1 cellular context compared by ENCODE assay signal in the genomic region with DNA sequence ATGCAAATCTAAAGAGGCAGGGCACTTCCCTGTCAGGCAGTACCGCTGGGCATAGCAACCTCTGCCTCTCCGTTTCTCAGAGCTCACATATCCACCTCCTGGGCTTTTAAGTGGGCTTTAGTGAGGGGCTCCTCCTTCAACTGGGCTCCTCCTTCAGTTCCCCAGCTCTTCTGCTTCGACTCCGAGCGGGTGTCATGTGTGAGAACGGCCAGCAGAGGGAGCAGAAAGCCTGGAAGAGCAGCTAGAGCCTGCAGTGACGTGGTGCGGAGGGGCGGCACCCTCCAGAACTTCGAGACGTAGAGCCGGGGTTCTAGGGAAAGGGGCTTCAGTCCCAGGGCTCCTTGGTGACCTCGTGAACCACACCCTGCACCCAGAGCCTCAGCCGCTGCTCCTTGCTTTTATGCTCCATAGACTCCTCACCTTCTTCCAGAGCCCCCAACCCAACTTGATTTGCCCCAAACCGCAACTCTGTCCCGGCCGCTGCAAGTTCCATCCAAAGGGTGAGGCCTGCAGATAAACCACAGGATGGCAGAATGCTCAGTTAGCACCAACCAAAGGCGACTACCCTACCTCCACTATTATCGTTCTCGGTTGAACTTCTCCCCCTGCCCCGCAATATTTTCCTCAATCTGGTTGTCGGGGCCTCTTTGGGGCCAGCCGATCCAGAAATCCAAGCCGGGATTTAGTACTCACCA.
TF ChIP-seq lines count a peak whose summit lies in the region.

No MANE protein-coding gene starts in this region.

TF ChIP-seq in K562, 482 proteins besides CTCF, POLR2A, EP300 and RAD21 (continues in another document):
- TF ChIP-seq ZBTB7A (IDR thresholded peaks at IDR 0.05; ENCODE audit: borderline replicate concordance, control insufficient read depth, low read depth, low read length): peak; percentile 55; the same call in 1 of the 2 replicates
- TF ChIP-seq NR2C1 (IDR thresholded peaks at IDR 0.05): peak; percentile 28; the same call in 1 of the 2 replicates
- no peak for TF ChIP-seq NR2C1 (tag; IDR thresholded peaks at IDR 0.05)
- TF ChIP-seq RB1 (IDR thresholded peaks at IDR 0.05; ENCODE audit: low read depth): peak; percentile 45; the same call in 1 of the 2 replicates
- 0 out of 2 replicates have a peak, but pooled peaks have one; percentile 27 for TF ChIP-seq GATAD2A (IDR thresholded peaks at IDR 0.05)
- TF ChIP-seq, protein P1, sequence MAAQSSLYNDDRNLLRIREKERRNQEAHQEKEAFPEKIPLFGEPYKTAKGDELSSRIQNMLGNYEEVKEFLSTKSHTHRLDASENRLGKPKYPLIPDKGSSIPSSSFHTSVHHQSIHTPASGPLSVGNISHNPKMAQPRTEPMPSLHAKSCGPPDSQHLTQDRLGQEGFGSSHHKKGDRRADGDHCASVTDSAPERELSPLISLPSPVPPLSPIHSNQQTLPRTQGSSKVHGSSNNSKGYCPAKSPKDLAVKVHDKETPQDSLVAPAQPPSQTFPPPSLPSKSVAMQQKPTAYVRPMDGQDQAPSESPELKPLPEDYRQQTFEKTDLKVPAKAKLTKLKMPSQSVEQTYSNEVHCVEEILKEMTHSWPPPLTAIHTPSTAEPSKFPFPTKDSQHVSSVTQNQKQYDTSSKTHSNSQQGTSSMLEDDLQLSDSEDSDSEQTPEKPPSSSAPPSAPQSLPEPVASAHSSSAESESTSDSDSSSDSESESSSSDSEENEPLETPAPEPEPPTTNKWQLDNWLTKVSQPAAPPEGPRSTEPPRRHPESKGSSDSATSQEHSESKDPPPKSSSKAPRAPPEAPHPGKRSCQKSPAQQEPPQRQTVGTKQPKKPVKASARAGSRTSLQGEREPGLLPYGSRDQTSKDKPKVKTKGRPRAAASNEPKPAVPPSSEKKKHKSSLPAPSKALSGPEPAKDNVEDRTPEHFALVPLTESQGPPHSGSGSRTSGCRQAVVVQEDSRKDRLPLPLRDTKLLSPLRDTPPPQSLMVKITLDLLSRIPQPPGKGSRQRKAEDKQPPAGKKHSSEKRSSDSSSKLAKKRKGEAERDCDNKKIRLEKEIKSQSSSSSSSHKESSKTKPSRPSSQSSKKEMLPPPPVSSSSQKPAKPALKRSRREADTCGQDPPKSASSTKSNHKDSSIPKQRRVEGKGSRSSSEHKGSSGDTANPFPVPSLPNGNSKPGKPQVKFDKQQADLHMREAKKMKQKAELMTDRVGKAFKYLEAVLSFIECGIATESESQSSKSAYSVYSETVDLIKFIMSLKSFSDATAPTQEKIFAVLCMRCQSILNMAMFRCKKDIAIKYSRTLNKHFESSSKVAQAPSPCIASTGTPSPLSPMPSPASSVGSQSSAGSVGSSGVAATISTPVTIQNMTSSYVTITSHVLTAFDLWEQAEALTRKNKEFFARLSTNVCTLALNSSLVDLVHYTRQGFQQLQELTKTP (IDR thresholded peaks at IDR 0.05; ENCODE audit: low read depth in 1 of 2, partially characterized antibody in 2 of 2): peak; percentile 3 to 68
- TF ChIP-seq NFIC (IDR thresholded peaks at IDR 0.05): peak; percentile 33; the same call in 1 of the 2 replicates
- peak; percentile 57; the same call in 1 of the 2 replicates for TF ChIP-seq CBX1 (IDR thresholded peaks at IDR 0.05; ENCODE audit: low read depth)
- TF ChIP-seq, protein P2, sequence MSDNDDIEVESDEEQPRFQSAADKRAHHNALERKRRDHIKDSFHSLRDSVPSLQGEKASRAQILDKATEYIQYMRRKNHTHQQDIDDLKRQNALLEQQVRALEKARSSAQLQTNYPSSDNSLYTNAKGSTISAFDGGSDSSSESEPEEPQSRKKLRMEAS (CRISPR knock-in tag; IDR thresholded peaks at IDR 0.05): peak; percentile 57
- TF ChIP-seq NEUROD1 (IDR thresholded peaks at IDR 0.05; ENCODE audit: borderline replicate concordance, low read depth, low read length, partially characterized antibody): peak; percentile 96
- TF ChIP-seq EZH2 (IDR thresholded peaks at IDR 0.05; ENCODE audit: borderline replicate concordance, low read depth, low read length): no peak
- TF ChIP-seq ARNT (IDR thresholded peaks at IDR 0.05): 0 out of 4 replicates have a peak, but pooled peaks of 1 of the 2 experiments have one; percentile 55
- TF ChIP-seq, protein P3, sequence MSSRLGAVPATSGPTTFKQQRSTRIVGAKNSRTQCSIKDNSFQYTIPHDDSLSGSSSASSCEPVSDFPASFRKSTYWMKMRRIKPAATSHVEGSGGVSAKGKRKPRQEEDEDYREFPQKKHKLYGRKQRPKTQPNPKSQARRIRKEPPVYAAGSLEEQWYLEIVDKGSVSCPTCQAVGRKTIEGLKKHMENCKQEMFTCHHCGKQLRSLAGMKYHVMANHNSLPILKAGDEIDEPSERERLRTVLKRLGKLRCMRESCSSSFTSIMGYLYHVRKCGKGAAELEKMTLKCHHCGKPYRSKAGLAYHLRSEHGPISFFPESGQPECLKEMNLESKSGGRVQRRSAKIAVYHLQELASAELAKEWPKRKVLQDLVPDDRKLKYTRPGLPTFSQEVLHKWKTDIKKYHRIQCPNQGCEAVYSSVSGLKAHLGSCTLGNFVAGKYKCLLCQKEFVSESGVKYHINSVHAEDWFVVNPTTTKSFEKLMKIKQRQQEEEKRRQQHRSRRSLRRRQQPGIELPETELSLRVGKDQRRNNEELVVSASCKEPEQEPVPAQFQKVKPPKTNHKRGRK (tag; IDR thresholded peaks at IDR 0.05): no peak
- peak; percentile 76 for TF ChIP-seq POLR2B (IDR thresholded peaks at IDR 0.05; ENCODE audit: low read depth, partially characterized antibody)
- no peak for TF ChIP-seq NFYB (IDR thresholded peaks at IDR 0.05; ENCODE audit: extremely low read depth, insufficient read length)
- TF ChIP-seq MCM3 (IDR thresholded peaks at IDR 0.05): no peak
- no peak for TF ChIP-seq ZNF589 (CRISPR knock-in tag; IDR thresholded peaks at IDR 0.05; ENCODE audit: low read depth)
- peak; percentile 40 for TF ChIP-seq MYC (IDR thresholded peaks at IDR 0.05; ENCODE audit: low read depth, low read length)
- no peak for TF ChIP-seq MYC (CRISPR knock-in tag; IDR thresholded peaks at IDR 0.05; ENCODE audit: borderline replicate concordance, low read depth)
- TF ChIP-seq HLTF (IDR thresholded peaks at IDR 0.05): 0 out of 2 replicates have a peak, but pooled peaks have one; percentile 21
- TF ChIP-seq MYNN (IDR thresholded peaks at IDR 0.05): peak; percentile 84; the same call in 1 of the 2 replicates
- no peak for TF ChIP-seq MYNN (CRISPR knock-in tag; IDR thresholded peaks at IDR 0.05)
- TF ChIP-seq, protein P4, sequence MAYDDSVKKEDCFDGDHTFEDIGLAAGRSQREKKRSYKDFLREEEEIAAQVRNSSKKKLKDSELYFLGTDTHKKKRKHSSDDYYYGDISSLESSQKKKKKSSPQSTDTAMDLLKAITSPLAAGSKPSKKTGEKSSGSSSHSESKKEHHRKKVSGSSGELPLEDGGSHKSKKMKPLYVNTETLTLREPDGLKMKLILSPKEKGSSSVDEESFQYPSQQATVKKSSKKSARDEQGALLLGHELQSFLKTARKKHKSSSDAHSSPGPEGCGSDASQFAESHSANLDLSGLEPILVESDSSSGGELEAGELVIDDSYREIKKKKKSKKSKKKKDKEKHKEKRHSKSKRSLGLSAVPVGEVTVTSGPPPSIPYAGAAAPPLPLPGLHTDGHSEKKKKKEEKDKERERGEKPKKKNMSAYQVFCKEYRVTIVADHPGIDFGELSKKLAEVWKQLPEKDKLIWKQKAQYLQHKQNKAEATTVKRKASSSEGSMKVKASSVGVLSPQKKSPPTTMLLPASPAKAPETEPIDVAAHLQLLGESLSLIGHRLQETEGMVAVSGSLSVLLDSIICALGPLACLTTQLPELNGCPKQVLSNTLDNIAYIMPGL (CRISPR knock-in tag; IDR thresholded peaks at IDR 0.05): peak; percentile 45; the same call in 1 of the 2 replicates
- TF ChIP-seq, protein P5, sequence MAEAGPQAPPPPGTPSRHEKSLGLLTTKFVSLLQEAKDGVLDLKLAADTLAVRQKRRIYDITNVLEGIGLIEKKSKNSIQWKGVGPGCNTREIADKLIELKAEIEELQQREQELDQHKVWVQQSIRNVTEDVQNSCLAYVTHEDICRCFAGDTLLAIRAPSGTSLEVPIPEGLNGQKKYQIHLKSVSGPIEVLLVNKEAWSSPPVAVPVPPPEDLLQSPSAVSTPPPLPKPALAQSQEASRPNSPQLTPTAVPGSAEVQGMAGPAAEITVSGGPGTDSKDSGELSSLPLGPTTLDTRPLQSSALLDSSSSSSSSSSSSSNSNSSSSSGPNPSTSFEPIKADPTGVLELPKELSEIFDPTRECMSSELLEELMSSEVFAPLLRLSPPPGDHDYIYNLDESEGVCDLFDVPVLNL (CRISPR knock-in tag; IDR thresholded peaks at IDR 0.05; ENCODE audit: low read depth): peak; percentile 58; the same call in 1 of the 2 replicates
- TF ChIP-seq, protein P6, sequence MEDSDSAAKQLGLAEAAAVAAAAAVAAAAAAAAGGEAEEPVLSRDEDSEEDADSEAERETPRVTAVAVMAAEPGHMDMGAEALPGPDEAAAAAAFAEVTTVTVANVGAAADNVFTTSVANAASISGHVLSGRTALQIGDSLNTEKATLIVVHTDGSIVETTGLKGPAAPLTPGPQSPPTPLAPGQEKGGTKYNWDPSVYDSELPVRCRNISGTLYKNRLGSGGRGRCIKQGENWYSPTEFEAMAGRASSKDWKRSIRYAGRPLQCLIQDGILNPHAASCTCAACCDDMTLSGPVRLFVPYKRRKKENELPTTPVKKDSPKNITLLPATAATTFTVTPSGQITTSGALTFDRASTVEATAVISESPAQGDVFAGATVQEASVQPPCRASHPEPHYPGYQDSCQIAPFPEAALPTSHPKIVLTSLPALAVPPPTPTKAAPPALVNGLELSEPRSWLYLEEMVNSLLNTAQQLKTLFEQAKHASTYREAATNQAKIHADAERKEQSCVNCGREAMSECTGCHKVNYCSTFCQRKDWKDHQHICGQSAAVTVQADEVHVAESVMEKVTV (CRISPR knock-in tag; IDR thresholded peaks at IDR 0.05): peak; percentile 47; the same call in 1 of the 2 replicates
- TF ChIP-seq, protein P7, sequence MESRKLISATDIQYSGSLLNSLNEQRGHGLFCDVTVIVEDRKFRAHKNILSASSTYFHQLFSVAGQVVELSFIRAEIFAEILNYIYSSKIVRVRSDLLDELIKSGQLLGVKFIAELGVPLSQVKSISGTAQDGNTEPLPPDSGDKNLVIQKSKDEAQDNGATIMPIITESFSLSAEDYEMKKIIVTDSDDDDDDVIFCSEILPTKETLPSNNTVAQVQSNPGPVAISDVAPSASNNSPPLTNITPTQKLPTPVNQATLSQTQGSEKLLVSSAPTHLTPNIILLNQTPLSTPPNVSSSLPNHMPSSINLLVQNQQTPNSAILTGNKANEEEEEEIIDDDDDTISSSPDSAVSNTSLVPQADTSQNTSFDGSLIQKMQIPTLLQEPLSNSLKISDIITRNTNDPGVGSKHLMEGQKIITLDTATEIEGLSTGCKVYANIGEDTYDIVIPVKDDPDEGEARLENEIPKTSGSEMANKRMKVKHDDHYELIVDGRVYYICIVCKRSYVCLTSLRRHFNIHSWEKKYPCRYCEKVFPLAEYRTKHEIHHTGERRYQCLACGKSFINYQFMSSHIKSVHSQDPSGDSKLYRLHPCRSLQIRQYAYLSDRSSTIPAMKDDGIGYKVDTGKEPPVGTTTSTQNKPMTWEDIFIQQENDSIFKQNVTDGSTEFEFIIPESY (CRISPR knock-in tag; IDR thresholded peaks at IDR 0.05): 0 out of 2 replicates have a peak, but pooled peaks have one; percentile 10
- TF ChIP-seq, protein P8, sequence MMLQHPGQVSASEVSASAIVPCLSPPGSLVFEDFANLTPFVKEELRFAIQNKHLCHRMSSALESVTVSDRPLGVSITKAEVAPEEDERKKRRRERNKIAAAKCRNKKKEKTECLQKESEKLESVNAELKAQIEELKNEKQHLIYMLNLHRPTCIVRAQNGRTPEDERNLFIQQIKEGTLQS (IDR thresholded peaks at IDR 0.05): no peak
- TF ChIP-seq, protein P8 (CRISPR knock-in tag; conservative IDR thresholded peaks at IDR 0.05): peak; percentile 50; the same call in 1 of the 2 replicates
- TF ChIP-seq SMC3 (conservative IDR thresholded peaks at IDR 0.05; ENCODE audit: insufficient read depth, low read depth, low read length): peak; percentile 80
- TF ChIP-seq, protein P9, sequence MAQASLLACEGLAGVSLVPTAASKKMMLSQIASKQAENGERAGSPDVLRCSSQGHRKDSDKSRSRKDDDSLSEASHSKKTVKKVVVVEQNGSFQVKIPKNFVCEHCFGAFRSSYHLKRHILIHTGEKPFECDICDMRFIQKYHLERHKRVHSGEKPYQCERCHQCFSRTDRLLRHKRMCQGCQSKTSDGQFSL (CRISPR knock-in tag; IDR thresholded peaks at IDR 0.05): no peak
- TF ChIP-seq, protein P9 (tag; IDR thresholded peaks at IDR 0.05): no peak
- peak in 1 of 2 experiments; percentile 72; a peak in 2 of 4 replicates for TF ChIP-seq TEAD1 (CRISPR knock-in tag; IDR thresholded peaks at IDR 0.05)
- peak in 1 of 2 experiments; percentile 41; a peak in 1 of 4 replicates for TF ChIP-seq FOXK2 (conservative IDR thresholded peaks at IDR 0.05 in 1 of 2, IDR thresholded peaks at IDR 0.05 in 1 of 2; ENCODE audit: low read depth in 2 of 2)
- TF ChIP-seq FOXP1 (CRISPR knock-in tag; IDR thresholded peaks at IDR 0.05): peak; percentile 64
- TF ChIP-seq, protein P10, sequence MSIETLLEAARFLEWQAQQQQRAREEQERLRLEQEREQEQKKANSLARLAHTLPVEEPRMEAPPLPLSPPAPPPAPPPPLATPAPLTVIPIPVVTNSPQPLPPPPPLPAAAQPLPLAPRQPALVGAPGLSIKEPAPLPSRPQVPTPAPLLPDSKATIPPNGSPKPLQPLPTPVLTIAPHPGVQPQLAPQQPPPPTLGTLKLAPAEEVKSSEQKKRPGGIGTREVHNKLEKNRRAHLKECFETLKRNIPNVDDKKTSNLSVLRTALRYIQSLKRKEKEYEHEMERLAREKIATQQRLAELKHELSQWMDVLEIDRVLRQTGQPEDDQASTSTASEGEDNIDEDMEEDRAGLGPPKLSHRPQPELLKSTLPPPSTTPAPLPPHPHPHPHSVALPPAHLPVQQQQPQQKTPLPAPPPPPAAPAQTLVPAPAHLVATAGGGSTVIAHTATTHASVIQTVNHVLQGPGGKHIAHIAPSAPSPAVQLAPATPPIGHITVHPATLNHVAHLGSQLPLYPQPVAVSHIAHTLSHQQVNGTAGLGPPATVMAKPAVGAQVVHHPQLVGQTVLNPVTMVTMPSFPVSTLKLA (conservative IDR thresholded peaks at IDR 0.05): peak; percentile 72 to 88; a peak in 3 of 4 replicates
